9 cellular contexts compared by ENCODE assay signal in genomic region chr11:114296190-114296978, GRCh38. TPM values are rescaled to one million over a fixed set of nuclear protein-coding genes. Genes with fewer than 3 reads are reported as not detected.
A peak's percentile ranks its signal among the peaks of the same experiment; 100 is the strongest.
DNase-seq lines count a peak whose midpoint lies in the region; ATAC-seq and TF ChIP-seq lines count a peak whose summit lies in the region.
"Had no signal": no experiment of that assay in that cellular context is flagged by ENCODE, and none has a peak within 500 bp of the region (broad histone marks: within the 10 kb centered on the region; RNA-seq: fewer than 3 reads in every experiment).

TSS of gene NNMT (plus strand) at chr11:114296399. CDS start at chr11:114296557, 158 bp downstream.

- no peak within 1 kb of the TSS for H3K4me2 ChIP-seq in neuronal stem cell (ENCODE audit: insufficient read depth, low read length, poor library complexity, severe bottlenecking)

- no CpG with 5 or more reads among the region's 12 CpGs for WGBS in neuronal stem cell (ENCODE audit: extremely low coverage in 2 of 2, insufficient read length in 2 of 2, insufficient replicate concordance in 1 of 2), 2 donors

- H2AFZ ChIP-seq in neuronal stem cell (ENCODE audit: low read length) = peak within 1 kb of the TSS; percentile 79

- intact Hi-C loops in CD14-positive monocyte (cut with micrococcal nuclease) = no loop called here

- no peak within 1 kb of the TSS for H4K91ac ChIP-seq in neuronal stem cell (ENCODE audit: low read depth, low read length, poor library complexity)

- no peak within 1 kb of the TSS for H2BK5ac ChIP-seq in neuronal stem cell (ENCODE audit: low read length)

- H3K9ac ChIP-seq in neuronal stem cell (ENCODE audit: low read depth, low read length, poor library complexity) = no peak within 1 kb of the TSS

- no peak within 1 kb of the TSS for H3K27ac ChIP-seq in neuronal stem cell (replicated peaks; ENCODE audit: low read length)

- no peak within 1 kb of the TSS for H2BK12ac ChIP-seq in neuronal stem cell (ENCODE audit: low read length)

- DNase-seq in A172 (ENCODE audit: low spot score) (peak; percentile 62), RPMI7951 (ENCODE audit: low read depth) (peak; percentile 97), fibroblast of mammary gland (ENCODE audit: low read depth) (peak; percentile 99), neuronal stem cell (ENCODE audit: low spot score) (no peak), CD14-positive monocyte (ENCODE audit: low spot score) (no peak), KBM-7 (no peak), D341Med (ENCODE audit: low spot score) (no peak)
- DNase-seq: NCI-H524 treated with DMSO at 0.1 percent for 48 hours had no signal

- in situ Hi-C loops in KBM-7 (cut with MboI; ENCODE audit: low pct_unique_long_range_greater_than_20kb, low sequenced_read_pairs) = no loop called here

- no peak within 1 kb of the TSS for H2BK15ac ChIP-seq in neuronal stem cell (ENCODE audit: low read length)

- H3K4me3 Mint-ChIP-seq in CD14-positive monocyte = no peak within 1 kb of the TSS

- H3K36me3 Mint-ChIP-seq in CD14-positive monocyte = no peaks in the 10 kb centered on the region

- H3K4me3 ChIP-seq in fibroblast of mammary gland (ENCODE audit: control insufficient read depth, low read depth, low read length) (peak within 1 kb of the TSS; percentile 82), neuronal stem cell (ENCODE audit: low read length in 2 of 2) (no peak within 1 kb of the TSS)

- peak; percentile 10 for TF ChIP-seq CTCF in fibroblast of mammary gland (conservative IDR thresholded peaks at IDR 0.05; ENCODE audit: control insufficient read depth, insufficient read depth, low read depth, low read length)
- no peak for TF ChIP-seq CTCF in CD14-positive monocyte (IDR thresholded peaks at IDR 0.05)

- H3K9me3 ChIP-seq in neuronal stem cell (replicated peaks in 1 of 2; ENCODE audit: control insufficient read depth in 2 of 2, insufficient read depth in 1 of 2, low read depth in 1 of 2, low read length in 2 of 2) = peaks cover 0 to 2% of the 10 kb centered on the region in 2 donors

- H3K14ac ChIP-seq in neuronal stem cell (ENCODE audit: low read length) = no peak within 1 kb of the TSS

- no peak within 1 kb of the TSS for H2BK120ac ChIP-seq in neuronal stem cell (ENCODE audit: low read depth, low read length)

- peaks cover 0 to 4% of the 10 kb centered on the region in 2 donors for H3K4me1 ChIP-seq in neuronal stem cell (ENCODE audit: control insufficient read depth in 2 of 2, insufficient read depth in 1 of 2, low read depth in 1 of 2, low read length in 2 of 2)

- ATAC-seq in GM19023 (IDR thresholded peaks at IDR 0.05; ENCODE audit: unreplicated experiment) = no peak

- no peak within 1 kb of the TSS for H3K4ac ChIP-seq in neuronal stem cell (ENCODE audit: low read length)

- H3K36me3 ChIP-seq in neuronal stem cell (replicated peaks in 1 of 2; ENCODE audit: control insufficient read depth in 2 of 2, insufficient read depth in 2 of 2, low read length in 2 of 2) = no peaks in the 10 kb centered on the region

- no peak within 1 kb of the TSS for H3K18ac ChIP-seq in neuronal stem cell (ENCODE audit: low read length)

- no peak within 1 kb of the TSS for H3K23ac ChIP-seq in neuronal stem cell (ENCODE audit: low read depth, low read length, poor library complexity)

- H3K9me3 Mint-ChIP-seq in CD14-positive monocyte = peaks cover 0 to 8% (median 0%) of the 10 kb centered on the region in 7 donors

- H3K4me1 Mint-ChIP-seq in CD14-positive monocyte = no peaks in the 10 kb centered on the region

- no peak within 1 kb of the TSS for H4K8ac ChIP-seq in neuronal stem cell (ENCODE audit: low read depth, low read length)

- H3K79me1 ChIP-seq in neuronal stem cell (ENCODE audit: low read depth, low read length) = no peaks in the 10 kb centered on the region

- peaks cover 0 to 4% (median 2%) of the 10 kb centered on the region in 3 donors for H3K27me3 Mint-ChIP-seq in CD14-positive monocyte (ENCODE audit: low read depth in 3 of 3)

- H2AK5ac ChIP-seq in neuronal stem cell (ENCODE audit: low read depth, low read length) = no peak within 1 kb of the TSS

- peaks cover 0 to 2% (median 0%) of the 10 kb centered on the region in 3 experiments for H3K27me3 ChIP-seq in neuronal stem cell (ENCODE audit: control insufficient read depth in 3 of 3, insufficient read depth in 3 of 3, low read depth in 1 of 3, low read length in 3 of 3)

- H3K27ac Mint-ChIP-seq in CD14-positive monocyte = peak within 1 kb of the TSS in 1 of 7 donors; percentile 28

RNA-seq across cellular contexts. Expression of gene NNMT, which starts in this region (rescaled TPM):
- total RNA-seq in A172 (2014; rRNA removed; shearing (Covaris generic)) = 109 and 204 TPM in 2 replicates
- total RNA-seq in RPMI7951 (2014; rRNA removed; shearing (Covaris generic)) = 344 and 368 TPM in 2 replicates
- polyA plus RNA-seq in neuronal stem cell (2013, experiment 1 of 2) = 0.54 TPM
- polyA plus RNA-seq in neuronal stem cell (2013, experiment 2 of 2) = 0.79 TPM
- polyA plus RNA-seq in CD14-positive monocyte = not detected

Comparison
In these comparisons a context has a peak if more than half of its experiments do, and no peak if none do; other contexts are left out.
1. DNase-seq: peak in A172 (single experiment), RPMI7951 (single experiment) and fibroblast of mammary gland (single experiment); none in neuronal stem cell (single experiment), CD14-positive monocyte (single experiment), KBM-7 (single experiment) and D341Med (single experiment).